Comparison of ENCODE assay signal across 14 cellular contexts in genomic region chr6:84193140-84193708, GRCh38. TPM values are rescaled to one million over a fixed set of nuclear protein-coding genes. Genes with fewer than 3 reads are reported as not detected.
DNase-seq lines count a peak whose midpoint lies in the region; ATAC-seq, FAIRE-seq and TF ChIP-seq lines count a peak whose summit lies in the region.
"Had no signal": no experiment of that assay in that cellular context is flagged by ENCODE, and none has a peak within 500 bp of the region (broad histone marks: within the 10 kb centered on the region; RNA-seq: fewer than 3 reads in every experiment).

No MANE protein-coding gene starts in this region.

- H3K4me1 Mint-ChIP-seq in HFFc6 (ENCODE audit: low read depth), result peaks cover 19% of the 10 kb centered on the region

- no peak overlapping the region for H2AFZ ChIP-seq in keratinocyte (ENCODE audit: control insufficient read depth, low read length)
- no peak overlapping the region for H2AFZ ChIP-seq in Karpas-422 (ENCODE audit: low read length)

- 43% methylated on average over 1 of the region's 1 CpG for WGBS in prostate gland

- TF ChIP-seq POLR2A in prostate gland (IDR thresholded peaks at IDR 0.05), result no peak

- H3K4me1 ChIP-seq in keratinocyte (ENCODE audit: control insufficient read depth, extremely low read depth, insufficient read depth, low read length), result peaks cover 8% of the 10 kb centered on the region
- H3K4me1 ChIP-seq in Karpas-422 (ENCODE audit: low read length), result no peaks in the 10 kb centered on the region
- no peaks in the 10 kb centered on the region for H3K4me1 ChIP-seq in prostate gland (replicated peaks)

- H4K20me1 ChIP-seq in keratinocyte (ENCODE audit: control insufficient read depth, extremely low read depth, insufficient read depth, low read length), result no peaks in the 10 kb centered on the region
- H4K20me1 ChIP-seq in Karpas-422 (ENCODE audit: insufficient read depth, low read depth, low read length), result no peaks in the 10 kb centered on the region

- H3K27ac Mint-ChIP-seq in HFFc6, result peak overlapping the region; percentile 24
- H3K27ac Mint-ChIP-seq: CD4-positive, alpha-beta T cell had no signal

- no peaks in the 10 kb centered on the region for H3K79me2 ChIP-seq in keratinocyte (ENCODE audit: control insufficient read depth, insufficient read depth, low read length)
- H3K79me2 ChIP-seq in Karpas-422 (ENCODE audit: low read length), result no peaks in the 10 kb centered on the region

- peaks cover 4% of the 10 kb centered on the region; the same call in 1 of the 2 replicates for H3K9me3 Mint-ChIP-seq in HFFc6
- H3K9me3 Mint-ChIP-seq: CD4-positive, alpha-beta T cell had no signal

- H3K4me3 Mint-ChIP-seq in HFFc6, result no peak overlapping the region; the same call in 1 of the 2 replicates
- H3K4me3 Mint-ChIP-seq: CD4-positive, alpha-beta T cell had no signal

- intact Hi-C loops in prostate gland (cut with DNase I), result no loop called here

- H3K9ac ChIP-seq in keratinocyte (ENCODE audit: control insufficient read depth, extremely low read depth, insufficient read depth, low read length), result no peak overlapping the region
- H3K9ac ChIP-seq in Karpas-422 (ENCODE audit: low read length), result no peak overlapping the region

- DNase-seq in AG08395 (ENCODE audit: low spot score) (peak; percentile 70), HFFc6 (peak; percentile 89), amniotic stem cell (lab: John Stamatoyannopoulos, UW) (peak; percentile 16), keratinocyte (ENCODE audit: low read depth, low spot score) (peak; percentile 17), Karpas-422 (no peak), D721Med (ENCODE audit: insufficient read length, low spot score) (no peak), prostate gland (ENCODE audit: low spot score) (no peak)
- DNase-seq: CD4-positive, alpha-beta T cell; effector CD4-positive, alpha-beta T cell; NCI-H1417 treated with DMSO at 0.1 percent for 48 hours; NK-92 treated with Interleukin-12 subunit alpha and Interleukin-12 subunit beta, amount 100 ng/mL, for 24 hours; posterior cingulate gyrus had no signal

- dilution Hi-C loops in keratinocyte (cut with MboI; ENCODE audit: extremely low pct_ligation_motif_present, low sequenced_read_pairs), result no loop called here

- no peaks in the 10 kb centered on the region for H3K27me3 ChIP-seq in keratinocyte (ENCODE audit: control insufficient read depth, extremely low read depth, insufficient read depth, low read length)
- no peaks in the 10 kb centered on the region for H3K27me3 ChIP-seq in Karpas-422 (ENCODE audit: low read length)
- no peaks in the 10 kb centered on the region for H3K27me3 ChIP-seq in prostate gland (replicated peaks; ENCODE audit: insufficient read depth)

- TF ChIP-seq CTCF in HFFc6 (IDR thresholded peaks at IDR 0.05) (no peak), keratinocyte (optimal IDR thresholded peaks at IDR 0.05 in 1 of 3, IDR thresholded peaks at IDR 0.05 in 1 of 3, conservative IDR thresholded peaks at IDR 0.05 in 1 of 3; ENCODE audit: extremely low read depth in 1 of 3, insufficient read depth in 2 of 3, low read length in 3 of 3) (no peak), D721Med (IDR thresholded peaks at IDR 0.05; ENCODE audit: insufficient read depth, missing control alignments) (no peak), prostate gland (IDR thresholded peaks at IDR 0.05) (no peak)

- no peak overlapping the region for H3K4me2 ChIP-seq in keratinocyte (ENCODE audit: control insufficient read depth, extremely low read depth, insufficient read depth, low read depth, low read length)
- no peak overlapping the region for H3K4me2 ChIP-seq in Karpas-422 (ENCODE audit: low read depth, low read length, poor library complexity, severe bottlenecking)

- no peak for ATAC-seq in GM18868 (IDR thresholded peaks at IDR 0.05; ENCODE audit: unreplicated experiment)

- H3K9me1 ChIP-seq in keratinocyte (ENCODE audit: control insufficient read depth, extremely low read depth, insufficient read depth, low read length), result no peaks in the 10 kb centered on the region

- peaks cover 46% of the 10 kb centered on the region for H3K36me3 Mint-ChIP-seq in HFFc6 (ENCODE audit: low read depth)

- H3K4me3 ChIP-seq in keratinocyte (ENCODE audit: control insufficient read depth in 2 of 3, extremely low read depth in 1 of 3, insufficient read depth in 2 of 3, low read depth in 1 of 3, low read length in 3 of 3) (no peak overlapping the region), Karpas-422 (ENCODE audit: low read length) (no peak overlapping the region), prostate gland (no peak overlapping the region)

- H3K9me3 ChIP-seq in keratinocyte (ENCODE audit: control insufficient read depth, low read depth, low read length) (no peaks in the 10 kb centered on the region), Karpas-422 (ENCODE audit: low read length) (no peaks in the 10 kb centered on the region), prostate gland (no peaks in the 10 kb centered on the region)

- peaks cover 4% of the 10 kb centered on the region for H3K27me3 Mint-ChIP-seq in HFFc6 (ENCODE audit: insufficient read depth)
- H3K27me3 Mint-ChIP-seq: CD4-positive, alpha-beta T cell had no signal

- H3K36me3 ChIP-seq in keratinocyte (ENCODE audit: control insufficient read depth in 2 of 2, extremely low read depth in 1 of 2, insufficient read depth in 2 of 2, low read length in 2 of 2), result no peaks in the 10 kb centered on the region
- H3K36me3 ChIP-seq in Karpas-422 (ENCODE audit: insufficient read depth, low read length), result peaks cover 28% of the 10 kb centered on the region
- H3K36me3 ChIP-seq in prostate gland, result no peaks in the 10 kb centered on the region

- H3K9me2 ChIP-seq in Karpas-422 (replicated peaks; ENCODE audit: insufficient read depth, low read length), result no peaks in the 10 kb centered on the region

- no peak for FAIRE-seq in keratinocyte (lab: Jason Lieb, UNC)
- no peak for FAIRE-seq in D721Med (lab: Jason Lieb, UNC)
- FAIRE-seq: GM12892 had no signal

- H3K27ac ChIP-seq in keratinocyte (ENCODE audit: control insufficient read depth, insufficient read depth, low read length), result no peak overlapping the region
- no peak overlapping the region for H3K27ac ChIP-seq in Karpas-422 (ENCODE audit: low read length)
- no peak overlapping the region for H3K27ac ChIP-seq in prostate gland

RNA-seq across cellular contexts. Expression of gene CEP162, which starts 34.2 kb away (rescaled TPM):
- 1 to 10 TPM; 2.1 to 3.7 (median 3.1) TPM for total RNA-seq in HFFc6 (2021; fragmentation: NEBNext Ultra II Directional; extraction: Animal tissue kit (Norgen Biotek cat#: 25700))
- 1.4 to 2.6 TPM (median 1.6 TPM) in 3 replicates for polyA plus RNA-seq in keratinocyte
- 8.2 TPM for polyA plus RNA-seq in keratinocyte (2011; ENCODE audit: low read depth)
- 1.2 and 1.9 TPM in 2 replicates for polyA plus RNA-seq in keratinocyte (2011; cell fraction: cytosol; rRNA removed)
- polyA plus RNA-seq in keratinocyte (2011; cell fraction: nucleus; rRNA removed), result 2.7 and 3.5 TPM in 2 replicates
- 1.6 and 1.8 TPM in 2 replicates for polyA plus RNA-seq in keratinocyte (2012; ENCODE audit: low replicate concordance)
- polyA minus RNA-seq in keratinocyte, result 0.56 to 2.5 TPM in 2 of 3 replicates, not detected in the other
- not detected for polyA minus RNA-seq in keratinocyte (2011; cell fraction: cytosol; rRNA and poly(A)+ RNA removed)
- 2.1 and 3.3 TPM in 2 replicates for polyA minus RNA-seq in keratinocyte (2011; cell fraction: nucleus; rRNA and poly(A)+ RNA removed)
- 3.8 and 7.5 TPM in 2 replicates for total RNA-seq in Karpas-422 (2014; rRNA removed; shearing (Covaris generic); ENCODE audit: low replicate concordance)
- total RNA-seq in prostate gland, result 10 to 100 TPM in 1 of 2 donors, 1 to 10 TPM in 1; 4.5 to 13.1 TPM

Comparison
In these comparisons a context has a peak if more than half of its experiments do, and no peak if none do; other contexts are left out.
1. DNase-seq: peak in AG08395 (single experiment), HFFc6 (single experiment), amniotic stem cell (single experiment) and keratinocyte (single experiment); none in Karpas-422 (single experiment), D721Med (single experiment) and prostate gland (single experiment).